ENCODE assay signal across 1 cellular context in the genomic region with DNA sequence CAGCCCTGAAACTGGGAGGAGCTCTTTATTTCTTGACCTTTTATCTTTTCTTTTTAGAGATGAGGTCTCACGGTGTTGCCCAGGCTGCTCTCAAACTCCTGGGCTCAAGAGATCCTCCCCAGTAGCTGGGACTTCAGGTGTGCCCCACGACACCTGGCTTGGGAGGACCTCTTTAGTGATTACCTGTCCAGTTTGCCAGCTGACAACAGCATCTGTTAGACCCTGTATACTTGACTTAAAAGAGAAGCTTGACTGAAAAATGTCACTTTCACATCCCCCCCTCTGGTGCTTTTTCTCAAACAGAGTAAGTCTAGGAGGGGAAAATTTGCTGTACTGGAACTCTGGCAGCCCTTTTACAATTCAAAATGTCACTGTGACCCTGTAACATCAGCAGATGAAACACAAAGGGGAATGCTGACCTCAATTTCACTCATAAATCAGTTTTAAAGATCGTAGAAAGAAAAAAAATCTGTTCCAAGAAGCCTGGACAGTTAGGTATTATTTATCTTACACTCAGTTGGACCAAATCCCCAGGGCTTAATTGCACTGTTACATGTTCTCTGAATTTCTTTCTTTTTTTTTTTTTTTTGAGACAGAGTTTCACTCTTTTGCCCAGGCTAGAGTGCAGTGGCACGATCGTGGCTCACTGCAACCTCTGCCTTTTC.
TF ChIP-seq lines count a peak whose summit lies in the region.

No MANE protein-coding gene starts in this region.

TF ChIP-seq in HepG2, 621 proteins besides CTCF, POLR2A, EP300 and RAD21:
- TF ChIP-seq ZFP41 (CRISPR knock-in tag; IDR thresholded peaks at IDR 0.05; ENCODE audit: borderline replicate concordance) = 0 out of 2 replicates have a peak, but pooled peaks have one; percentile 45
- no peak for TF ChIP-seq GATAD1 (CRISPR knock-in tag; IDR thresholded peaks at IDR 0.05)
TF ChIP-seq in HepG2: peak in this region for 1.
